ENCODE assay signal across 25 cellular contexts in genomic region chr10:116096501-116096900, GRCh38.
"Had no signal": no experiment of that assay in that cellular context is flagged by ENCODE, and none has a peak within 500 bp of the region (broad histone marks: within the 10 kb centered on the region; RNA-seq: fewer than 3 reads in every experiment).

No MANE protein-coding gene starts in this region.

- H3K4me3 Mint-ChIP-seq: effector memory CD8-positive, alpha-beta T cell; memory B cell; mesothelial cell of epicardium; naive B cell; natural killer cell treated with Interleukin-12 subunit alpha and Interleukin-12 subunit beta and Interleukin-15 and Interleukin-18, amount 100 ng/mL, for 72 hours had no signal

- H3K4me1 ChIP-seq: esophagus squamous epithelium, pancreas, right lobe of liver, thyroid gland, vagina had no signal

- H3K27ac ChIP-seq: esophagus squamous epithelium, neutrophil, pancreas, right lobe of liver, stomach, thyroid gland, vagina had no signal

- H3K4me1 Mint-ChIP-seq: memory B cell, naive B cell had no signal

- H3K27me3 ChIP-seq: esophagus squamous epithelium, neutrophil, pancreas, right lobe of liver, stomach, thyroid gland, vagina had no signal

- H3K36me3 Mint-ChIP-seq: memory B cell; naive B cell; natural killer cell treated with Interleukin-12 subunit alpha and Interleukin-12 subunit beta and Interleukin-15 and Interleukin-18, amount 100 ng/mL, for 72 hours had no signal

- H3K9me3 Mint-ChIP-seq: mesothelial cell of epicardium had no signal

- H3K27ac Mint-ChIP-seq: effector memory CD8-positive, alpha-beta T cell; memory B cell; mesothelial cell of epicardium; naive B cell; natural killer cell treated with Interleukin-12 subunit alpha and Interleukin-12 subunit beta and Interleukin-15 and Interleukin-18, amount 100 ng/mL, for 72 hours; progenitor cell of endocrine pancreas had no signal

- DNase-seq: cerebellar nuclear complex; cortex of kidney; effector memory CD8-positive, alpha-beta T cell; erythroblast; esophagus squamous epithelium; foreskin melanocyte; mucosa of descending colon; naive B cell; pancreas; right lobe of liver; small intestine; stimulated activated CD4-positive, alpha-beta T cell treated with anti-CD3 and anti-CD28 coated beads, Interleukin-15, amount 100 ng/mL, for 24 hours; stimulated activated CD4-positive, alpha-beta T cell treated with anti-CD3 and anti-CD28 coated beads, Interleukin-2, amount 100 ng/mL, for 48 hours; stimulated activated CD8-positive, alpha-beta memory T cell treated with anti-CD3 and anti-CD28 coated beads, Interleukin-4, amount 100 ng/mL, for 48 hours; stimulated activated naive CD4-positive, alpha-beta T cell treated with Interleukin-2 at 50 U/mL for 16 hours; stomach; thyroid gland; trophoblast cell had no signal

- H3K27me3 Mint-ChIP-seq: effector memory CD8-positive, alpha-beta T cell; memory B cell; naive B cell; natural killer cell treated with Interleukin-12 subunit alpha and Interleukin-12 subunit beta and Interleukin-15 and Interleukin-18, amount 100 ng/mL, for 72 hours; progenitor cell of endocrine pancreas had no signal

- H3K9me3 ChIP-seq: esophagus squamous epithelium, mucosa of descending colon, neutrophil, pancreas, right lobe of liver, stomach, thyroid gland, vagina had no signal

- H3K36me3 ChIP-seq: esophagus squamous epithelium, neutrophil, pancreas, right lobe of liver, thyroid gland, vagina had no signal

- H3K4me3 ChIP-seq: esophagus squamous epithelium, lung, mucosa of descending colon, pancreas, right lobe of liver, stomach, thyroid gland, vagina had no signal
